8 cellular contexts compared by ENCODE assay signal in the genomic region with DNA sequence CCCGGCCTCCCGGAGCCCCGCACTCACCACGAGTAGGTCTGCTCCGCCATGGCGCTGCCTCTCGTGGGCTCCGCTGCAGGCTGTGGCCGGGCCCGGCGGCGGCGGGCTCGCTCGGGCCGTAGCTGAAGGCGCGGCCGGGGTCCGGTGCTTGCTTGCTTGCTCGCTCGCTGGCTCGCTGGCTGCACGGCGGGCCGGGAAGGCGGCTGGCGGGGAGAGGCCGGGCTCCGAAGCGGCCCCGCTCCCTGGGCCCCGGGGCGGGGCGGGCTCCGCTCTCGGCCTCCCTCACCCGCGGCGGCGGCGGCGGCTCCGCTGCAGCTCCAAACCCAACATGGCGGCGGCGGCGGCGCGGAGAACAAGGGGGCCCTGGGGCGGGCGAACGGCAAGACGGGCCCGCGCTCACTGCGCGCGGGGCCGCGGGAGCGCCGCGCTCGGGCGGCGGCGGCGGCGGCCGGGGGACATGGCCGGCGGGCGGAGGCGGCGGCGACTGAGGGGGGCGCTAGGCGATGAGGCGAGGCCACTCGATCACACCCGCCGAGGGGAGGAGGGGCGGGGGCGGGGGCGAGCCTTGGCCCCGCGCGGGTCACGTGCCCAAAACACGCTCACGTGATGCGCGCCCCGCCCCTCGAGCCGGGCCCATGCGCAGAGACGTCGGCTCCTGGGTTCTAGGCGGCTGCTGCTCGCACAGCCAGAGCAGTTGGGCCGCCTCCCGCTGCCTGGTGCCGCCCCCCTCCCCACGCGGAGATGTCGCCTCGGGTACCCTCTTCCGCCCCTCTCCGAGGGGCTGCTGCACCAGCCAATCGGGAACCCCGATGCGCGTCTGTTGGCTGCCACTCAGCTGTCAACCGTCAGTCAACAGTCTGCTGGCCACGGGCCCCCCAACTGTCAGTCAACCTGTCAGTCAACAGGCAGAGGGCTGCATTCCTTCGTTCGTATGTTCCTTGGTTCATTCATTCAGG. TPM values are rescaled to one million over a fixed set of nuclear protein-coding genes. Genes with fewer than 3 reads are reported as not detected.
DNase-seq lines count a peak whose midpoint lies in the region; ATAC-seq and TF ChIP-seq lines count a peak whose summit lies in the region.

A gene with protein sequence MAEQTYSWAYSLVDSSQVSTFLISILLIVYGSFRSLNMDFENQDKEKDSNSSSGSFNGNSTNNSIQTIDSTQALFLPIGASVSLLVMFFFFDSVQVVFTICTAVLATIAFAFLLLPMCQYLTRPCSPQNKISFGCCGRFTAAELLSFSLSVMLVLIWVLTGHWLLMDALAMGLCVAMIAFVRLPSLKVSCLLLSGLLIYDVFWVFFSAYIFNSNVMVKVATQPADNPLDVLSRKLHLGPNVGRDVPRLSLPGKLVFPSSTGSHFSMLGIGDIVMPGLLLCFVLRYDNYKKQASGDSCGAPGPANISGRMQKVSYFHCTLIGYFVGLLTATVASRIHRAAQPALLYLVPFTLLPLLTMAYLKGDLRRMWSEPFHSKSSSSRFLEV (minus strand): TSS at position 541 of the 956 bp plus-strand sequence. CDS start 491 bp downstream, at position 50.

- TF ChIP-seq POLR2A in GM19099 (IDR thresholded peaks at IDR 0.05; ENCODE audit: extremely low read depth, insufficient read length, low read depth), result peak; percentile 69

- TF ChIP-seq CTCF in kidney epithelial cell (IDR thresholded peaks at IDR 0.05; ENCODE audit: insufficient read depth, low read length, poor library complexity, severe bottlenecking), result no peak

- H3K27me3 ChIP-seq in kidney epithelial cell (ENCODE audit: control insufficient read depth, insufficient read depth, low read length), result no peaks in the 10 kb centered on the region

- peak; percentile 43 for ATAC-seq in HG03378 (IDR thresholded peaks at IDR 0.05; ENCODE audit: unreplicated experiment)

- DNase-seq in AG20443 (ENCODE audit: low spot score) (peak; percentile 97), NCI-H446 treated with DMSO at 0.1 percent for 48 hours (lab: John Stamatoyannopoulos, UW) (peak; percentile 71), cerebellum (ENCODE audit: low spot score) (peak; percentile 95), kidney epithelial cell (ENCODE audit: low read depth) (no peak)
- peak; percentile 91 to 92 for DNase-seq in activated CD4-positive, alpha-beta T cell treated with anti-CD3 and anti-CD28 coated beads for 24 hours (ENCODE audit: low read depth in 2 of 2)
- DNase-seq in stimulated activated CD4-positive, alpha-beta T cell treated with anti-CD3 and anti-CD28 coated beads, Interleukin-15, amount 100 ng/mL, for 1 hour (ENCODE audit: low read depth in 1 of 2, low spot score in 1 of 2), result peak; percentile 86 to 96

- H3K36me3 ChIP-seq in kidney epithelial cell (ENCODE audit: control insufficient read depth, insufficient read depth, low read length), result no peaks in the 10 kb centered on the region

- H3K4me3 ChIP-seq in kidney epithelial cell (ENCODE audit: low read depth, low read length), result peak within 1 kb of the TSS; percentile 93

RNA-seq across cellular contexts. Expression of the gene that starts here (rescaled TPM):
- total RNA-seq in cerebellum (43.3 TPM), kidney epithelial cell (22.3 and 24.3 TPM in 2 replicates)
